In the genomic region with DNA sequence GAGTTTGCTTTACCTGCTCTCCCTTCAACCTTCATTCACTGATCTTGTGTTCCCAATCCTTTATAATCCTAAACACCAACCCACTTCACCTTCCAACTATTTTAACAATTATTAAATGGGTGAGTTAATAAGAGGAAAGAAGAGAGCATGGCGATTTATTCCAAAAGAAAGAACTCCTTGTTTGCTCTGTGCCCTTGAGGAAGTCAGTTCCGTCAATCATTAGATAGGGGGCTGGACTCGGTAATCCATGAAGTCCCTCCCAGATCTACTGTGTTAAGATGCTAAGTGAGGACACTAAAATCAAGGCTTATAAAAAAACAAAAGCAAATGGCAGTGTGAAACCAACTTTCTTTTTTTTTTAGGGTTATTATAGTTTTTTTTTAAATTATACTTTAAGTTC, we compare ENCODE assay signal across 32 cellular contexts.
"Had no signal": no experiment of that assay in that cellular context is flagged by ENCODE, and none has a peak within 500 bp of the region (broad histone marks: within the 10 kb centered on the region; RNA-seq: fewer than 3 reads in every experiment).

No MANE protein-coding gene starts in this region.

- H3K36me3 ChIP-seq: adrenal gland, cardiac muscle cell, colonic mucosa, gastroesophageal sphincter, neutrophil, uterus had no signal

- H3K4me1 ChIP-seq: adrenal gland, colonic mucosa, gastroesophageal sphincter, uterus had no signal

- DNase-seq: activated CD4-positive, alpha-beta T cell treated with anti-CD3 and anti-CD28 coated beads for 36 hours; activated CD4-positive, CD25-positive, alpha-beta regulatory T cell; activated naive CD4-positive, alpha-beta T cell treated with Interleukin-2 at 50 U/mL for 16 hours; activated naive CD8-positive, alpha-beta T cell treated with anti-CD3 and anti-CD28 coated beads for 36 hours; activated T-cell treated with anti-CD3 and anti-CD28 coated beads for 4 hours; activated T-cell treated with anti-CD3 and anti-CD28 coated beads, Interleukin-2, amount 50 U/mL, for 72 hours; adrenal gland; aorta; cerebellar nuclear complex; colonic mucosa; effector CD8-positive, alpha-beta T cell; erythroblast; left ventricle myocardium superior; nephron progenitor cell; retina; stimulated activated CD4-positive, alpha-beta T cell treated with anti-CD3 and anti-CD28 coated beads, Interleukin-1b, Interleukin-23, amount 100 ng/mL, for 48 hours; stimulated activated CD4-positive, alpha-beta T cell treated with anti-CD3 and anti-CD28 coated beads, Interleukin-4, amount 100 ng/mL, for 4 hours; stimulated activated CD8-positive, alpha-beta memory T cell treated with anti-CD3 and anti-CD28 coated beads, Interleukin-4, amount 100 ng/mL, for 48 hours; stimulated activated naive CD8-positive, alpha-beta T cell treated with anti-CD3 and anti-CD28 coated beads, Interleukin-15, amount 100 ng/mL, for 72 hours; substantia nigra; T-helper 1 cell; uterus had no signal

- H3K27ac Mint-ChIP-seq: activated CD4-positive, alpha-beta T cell treated with anti-CD3 and anti-CD28 coated beads for 36 hours; activated naive CD8-positive, alpha-beta T cell treated with anti-CD3 and anti-CD28 coated beads for 36 hours; activated T-cell treated with anti-CD3 and anti-CD28 coated beads, Interleukin-2, amount 50 U/mL, for 72 hours; brain; nephron progenitor cell; progenitor cell of endocrine pancreas; stimulated activated memory B cell treated with anti-CD40 and anti-IgM and Interleukin-4, amounts not matched to agents 10 μg/mL and 1 μg/mL and 100 μg/mL, for 72 hours; stimulated activated naive CD8-positive, alpha-beta T cell treated with anti-CD3 and anti-CD28 coated beads, Interleukin-15, amount 100 ng/mL, for 72 hours; T-helper 2 cell treated with Interferon-gamma antibody and Interleukin-4, amounts not matched to agents 5 μg/mL and 100 μg/mL, for 36 hours; type B pancreatic cell had no signal

- H3K36me3 Mint-ChIP-seq: activated naive CD8-positive, alpha-beta T cell treated with anti-CD3 and anti-CD28 coated beads for 36 hours; brain; stimulated activated memory B cell treated with anti-CD40 and anti-IgM and Interleukin-4, amounts not matched to agents 10 μg/mL and 1 μg/mL and 100 μg/mL, for 72 hours; type B pancreatic cell had no signal

- H3K4me3 ChIP-seq: adrenal gland, cardiac muscle cell, colonic mucosa, gastroesophageal sphincter, hepatocyte, smooth muscle cell, uterus had no signal

- H3K4me1 Mint-ChIP-seq: activated CD4-positive, alpha-beta T cell treated with anti-CD3 and anti-CD28 coated beads for 36 hours; activated naive CD8-positive, alpha-beta T cell treated with anti-CD3 and anti-CD28 coated beads for 36 hours; stimulated activated memory B cell treated with anti-CD40 and anti-IgM and Interleukin-4, amounts not matched to agents 10 μg/mL and 1 μg/mL and 100 μg/mL, for 72 hours; stimulated activated naive CD8-positive, alpha-beta T cell treated with anti-CD3 and anti-CD28 coated beads, Interleukin-15, amount 100 ng/mL, for 72 hours had no signal

- H3K4me3 Mint-ChIP-seq: activated CD4-positive, alpha-beta T cell treated with anti-CD3 and anti-CD28 coated beads for 36 hours; activated naive CD8-positive, alpha-beta T cell treated with anti-CD3 and anti-CD28 coated beads for 36 hours; activated T-cell treated with anti-CD3 and anti-CD28 coated beads, Interleukin-2, amount 50 U/mL, for 72 hours; brain; nephron progenitor cell; stimulated activated memory B cell treated with anti-CD40 and anti-IgM and Interleukin-4, amounts not matched to agents 10 μg/mL and 1 μg/mL and 100 μg/mL, for 72 hours; stimulated activated naive CD8-positive, alpha-beta T cell treated with anti-CD3 and anti-CD28 coated beads, Interleukin-15, amount 100 ng/mL, for 72 hours; T-helper 2 cell treated with Interferon-gamma antibody and Interleukin-4, amounts not matched to agents 5 μg/mL and 100 μg/mL, for 36 hours; type B pancreatic cell had no signal

- H3K27me3 ChIP-seq: adrenal gland, cardiac muscle cell, colonic mucosa, gastroesophageal sphincter, hepatocyte, neutrophil, uterus had no signal

- H3K9me3 Mint-ChIP-seq: activated naive CD8-positive, alpha-beta T cell treated with anti-CD3 and anti-CD28 coated beads for 36 hours; brain; stimulated activated memory B cell treated with anti-CD40 and anti-IgM and Interleukin-4, amounts not matched to agents 10 μg/mL and 1 μg/mL and 100 μg/mL, for 72 hours; stimulated activated naive CD8-positive, alpha-beta T cell treated with anti-CD3 and anti-CD28 coated beads, Interleukin-15, amount 100 ng/mL, for 72 hours; T-helper 2 cell treated with Interferon-gamma antibody and Interleukin-4, amounts not matched to agents 5 μg/mL and 100 μg/mL, for 36 hours; type B pancreatic cell had no signal

- H3K9me3 ChIP-seq: adrenal gland, colonic mucosa, gastroesophageal sphincter, neutrophil, uterus had no signal

- H3K27me3 Mint-ChIP-seq: activated CD4-positive, alpha-beta T cell treated with anti-CD3 and anti-CD28 coated beads for 36 hours; brain; progenitor cell of endocrine pancreas; stimulated activated memory B cell treated with anti-CD40 and anti-IgM and Interleukin-4, amounts not matched to agents 10 μg/mL and 1 μg/mL and 100 μg/mL, for 72 hours; stimulated activated naive CD8-positive, alpha-beta T cell treated with anti-CD3 and anti-CD28 coated beads, Interleukin-15, amount 100 ng/mL, for 72 hours; type B pancreatic cell had no signal

- H3K27ac ChIP-seq: adrenal gland, cardiac muscle cell, colonic mucosa, gastroesophageal sphincter, hepatocyte, neutrophil, uterus had no signal

- ATAC-seq: activated CD4-positive, alpha-beta T cell treated with anti-CD3 and anti-CD28 coated beads for 36 hours; activated T-cell treated with anti-CD3 and anti-CD28 coated beads, Interleukin-2, amount 50 U/mL, for 72 hours; gastroesophageal sphincter; left ventricle myocardium superior; stimulated activated memory B cell treated with anti-CD40 and anti-IgM and Interleukin-4, amounts not matched to agents 10 μg/mL and 1 μg/mL and 100 μg/mL, for 72 hours; stimulated activated naive CD8-positive, alpha-beta T cell treated with anti-CD3 and anti-CD28 coated beads, Interleukin-15, amount 100 ng/mL, for 72 hours had no signal
